ENCODE assay signal across 10 cellular contexts in genomic region chr7:27364344-27364758, GRCh38.
DNase-seq lines count a peak whose midpoint lies in the region; ATAC-seq and TF ChIP-seq lines count a peak whose summit lies in the region.
"Had no signal": no experiment of that assay in that cellular context is flagged by ENCODE, and none has a peak within 500 bp of the region (broad histone marks: within the 10 kb centered on the region; RNA-seq: fewer than 3 reads in every experiment).

No MANE protein-coding gene starts in this region.

- TF ChIP-seq CTCF in breast epithelium (IDR thresholded peaks at IDR 0.05) (no peak), right lobe of liver (IDR thresholded peaks at IDR 0.05) (no peak), suprapubic skin (IDR thresholded peaks at IDR 0.05) (no peak)

- H3K4me3 ChIP-seq in breast epithelium (peak overlapping the region; percentile 14 to 44 (median 25)), right lobe of liver (peak overlapping the region in 2 of 3 donors; percentile 25 to 45), suprapubic skin (peak overlapping the region; percentile 10)

- no peaks in the 10 kb centered on the region for H3K36me3 Mint-ChIP-seq in stimulated activated memory B cell treated with anti-CD40 and anti-IgM and Interleukin-4, amounts not matched to agents 10 μg/mL and 1 μg/mL and 100 μg/mL, for 72 hours

- H3K9me3 ChIP-seq in breast epithelium (no peaks in the 10 kb centered on the region), right lobe of liver (no peaks in the 10 kb centered on the region), suprapubic skin (no peaks in the 10 kb centered on the region)

- no peaks in the 10 kb centered on the region for H3K9me3 Mint-ChIP-seq in stimulated activated memory B cell treated with anti-CD40 and anti-IgM and Interleukin-4, amounts not matched to agents 10 μg/mL and 1 μg/mL and 100 μg/mL, for 72 hours
- H3K9me3 Mint-ChIP-seq: T-helper 2 cell treated with Interferon-gamma antibody and Interleukin-4, amounts not matched to agents 5 μg/mL and 100 μg/mL, for 36 hours had no signal

- DNase-seq in LHCN-M2 (ENCODE audit: low read depth) (peak; percentile 77), breast epithelium (ENCODE audit: low spot score in 2 of 2) (peak in 1 of 2 donors; percentile 26), right lobe of liver (peak; percentile 27 to 61 (median 60)), suprapubic skin (ENCODE audit: low spot score in 2 of 2) (peak in 1 of 2 donors; percentile 80), T-helper 2 cell (no peak)

- WGBS in right lobe of liver (ENCODE audit: insufficient coverage, low coverage, low lambda C conversion rate, missing lambda C conversion rate) = 48% methylated on average over 3 of the region's 4 CpGs
- 50% methylated on average over 4 of the region's 4 CpGs for WGBS in suprapubic skin

- intact Hi-C loops in breast epithelium (cut with DNase I; ENCODE audit: low total_unique reads) = no loop called here
- intact Hi-C loops in right lobe of liver (cut with DNase I) = no loop called here

- peak; percentile 90 to 95 (median 94) for ATAC-seq in right lobe of liver
- ATAC-seq in stimulated activated memory B cell treated with anti-CD40 and anti-IgM and Interleukin-4, amounts not matched to agents 10 μg/mL and 1 μg/mL and 100 μg/mL, for 72 hours = no peak
- no peak for ATAC-seq in GM19463 (IDR thresholded peaks at IDR 0.05; ENCODE audit: unreplicated experiment)
- ATAC-seq in HG03175 (IDR thresholded peaks at IDR 0.05; ENCODE audit: unreplicated experiment) = no peak

- no peaks in the 10 kb centered on the region for H3K4me1 Mint-ChIP-seq in stimulated activated memory B cell treated with anti-CD40 and anti-IgM and Interleukin-4, amounts not matched to agents 10 μg/mL and 1 μg/mL and 100 μg/mL, for 72 hours

- H3K27ac ChIP-seq in breast epithelium = peak overlapping the region; percentile 85 to 95
- peak overlapping the region; percentile 55 to 89 (median 80) for H3K27ac ChIP-seq in right lobe of liver
- H3K27ac ChIP-seq in suprapubic skin = peak overlapping the region; percentile 69
- H3K27ac ChIP-seq: epithelial cell of prostate had no signal

- no peak overlapping the region for H3K27ac Mint-ChIP-seq in stimulated activated memory B cell treated with anti-CD40 and anti-IgM and Interleukin-4, amounts not matched to agents 10 μg/mL and 1 μg/mL and 100 μg/mL, for 72 hours
- H3K27ac Mint-ChIP-seq: T-helper 2 cell treated with Interferon-gamma antibody and Interleukin-4, amounts not matched to agents 5 μg/mL and 100 μg/mL, for 36 hours had no signal

- no peak overlapping the region for H3K4me3 Mint-ChIP-seq in stimulated activated memory B cell treated with anti-CD40 and anti-IgM and Interleukin-4, amounts not matched to agents 10 μg/mL and 1 μg/mL and 100 μg/mL, for 72 hours
- H3K4me3 Mint-ChIP-seq: T-helper 2 cell treated with Interferon-gamma antibody and Interleukin-4, amounts not matched to agents 5 μg/mL and 100 μg/mL, for 36 hours had no signal

- H3K36me3 ChIP-seq in breast epithelium (no peaks in the 10 kb centered on the region), right lobe of liver (no peaks in the 10 kb centered on the region), suprapubic skin (no peaks in the 10 kb centered on the region)

- H3K27me3 Mint-ChIP-seq in stimulated activated memory B cell treated with anti-CD40 and anti-IgM and Interleukin-4, amounts not matched to agents 10 μg/mL and 1 μg/mL and 100 μg/mL, for 72 hours = peaks cover 3% of the 10 kb centered on the region

- no peak for TF ChIP-seq POLR2A in breast epithelium (IDR thresholded peaks at IDR 0.05)
- TF ChIP-seq POLR2A in right lobe of liver (IDR thresholded peaks at IDR 0.05) = peak; percentile 30
- no peak for TF ChIP-seq POLR2A in suprapubic skin (IDR thresholded peaks at IDR 0.05)

- H3K4me1 ChIP-seq in breast epithelium = no peaks in the 10 kb centered on the region
- peaks cover 0 to 8% (median 2%) of the 10 kb centered on the region in 4 donors for H3K4me1 ChIP-seq in right lobe of liver
- H3K4me1 ChIP-seq in suprapubic skin = peaks cover 13% of the 10 kb centered on the region

- TF ChIP-seq EP300 in suprapubic skin (IDR thresholded peaks at IDR 0.05) = no peak

- H3K27me3 ChIP-seq in breast epithelium (no peaks in the 10 kb centered on the region), right lobe of liver (no peaks in the 10 kb centered on the region), suprapubic skin (no peaks in the 10 kb centered on the region)

Comparison
In these comparisons a context has a peak if more than half of its experiments do, and no peak if none do; other contexts are left out.
1. DNase-seq: peak in LHCN-M2 (single experiment) and right lobe of liver (3 of 3); none in T-helper 2 cell (0 of 5).
2. ATAC-seq: peak in right lobe of liver (4 of 4); none in stimulated activated memory B cell treated with anti-CD40 and anti-IgM and Interleukin-4, amounts not matched to agents 10 μg/mL and 1 μg/mL and 100 μg/mL, for 72 hours (single experiment), GM19463 (single experiment) and HG03175 (single experiment).
3. Peak in every context shown above with its lines, with median percentiles within 50 percentile points of each other: H3K27ac ChIP-seq and H3K4me3 ChIP-seq.